In the genomic region with DNA sequence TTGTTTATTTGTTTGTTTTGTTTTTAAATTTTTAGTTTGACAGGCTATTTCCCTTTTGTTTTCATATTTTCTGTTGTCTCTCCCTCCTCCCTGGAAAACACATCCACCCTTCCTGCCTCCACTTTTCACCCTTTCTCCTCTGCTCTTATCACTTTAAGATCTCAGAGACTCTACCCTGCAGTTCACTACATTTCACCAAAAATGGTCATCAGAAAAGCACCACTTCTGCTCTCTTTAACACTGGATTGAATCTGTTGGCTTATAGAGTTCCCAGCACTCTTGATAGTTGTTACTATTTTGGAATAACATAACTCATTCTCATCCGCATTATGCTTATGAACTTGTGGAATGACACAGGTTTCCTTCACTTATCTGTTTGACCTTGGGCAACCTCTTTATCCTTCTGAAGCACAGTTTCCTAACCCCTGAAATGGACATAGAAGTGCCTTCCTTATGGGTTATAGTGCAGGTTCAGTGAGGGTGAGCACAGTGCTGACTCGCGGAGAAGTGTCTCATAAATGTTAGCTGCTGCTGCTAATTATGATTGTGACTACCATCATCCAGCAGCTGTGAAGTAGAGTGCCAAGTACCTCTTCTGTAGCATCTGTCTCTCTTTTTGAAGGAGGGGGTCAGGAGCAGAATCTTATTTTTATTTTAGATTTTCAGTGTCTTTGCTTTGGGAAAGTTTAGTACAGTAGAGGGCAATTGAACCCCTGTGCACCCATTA, we compare ENCODE assay signal across 20 cellular contexts. TPM values are rescaled to one million over a fixed set of nuclear protein-coding genes. Genes with fewer than 3 reads are reported as not detected.
DNase-seq lines count a peak whose midpoint lies in the region; ATAC-seq, FAIRE-seq and TF ChIP-seq lines count a peak whose summit lies in the region.
"Had no signal": no experiment of that assay in that cellular context is flagged by ENCODE, and none has a peak within 500 bp of the region (broad histone marks: within the 10 kb centered on the region; RNA-seq: fewer than 3 reads in every experiment).

No MANE protein-coding gene starts in this region.

- peak overlapping the region in 4 of 5 experiments; percentile 1 to 100 (median 64) for H3K27ac Mint-ChIP-seq in brain
- H3K27ac Mint-ChIP-seq: immature natural killer cell, memory B cell had no signal

- H2AK9ac ChIP-seq in IMR-90 (replicated peaks; ENCODE audit: low read depth, low read length, poor library complexity), result no peak overlapping the region

- no peaks in the 10 kb centered on the region for H3K36me3 ChIP-seq in ACC112 (ENCODE audit: insufficient read depth, low read length)
- no peaks in the 10 kb centered on the region; the same call in 1 of the 2 replicates for H3K36me3 ChIP-seq in IMR-90 (ENCODE audit: control insufficient read depth, insufficient read depth, low read length)
- H3K36me3 ChIP-seq in osteoblast (ENCODE audit: insufficient read depth, low read length), result no peaks in the 10 kb centered on the region
- H3K36me3 ChIP-seq in small intestine (ENCODE audit: control insufficient read depth in 2 of 2, insufficient read depth in 2 of 2, low read length in 2 of 2), result no peaks in the 10 kb centered on the region
- H3K36me3 ChIP-seq: stomach, WERI-Rb-1 had no signal

- H3K27me3 Mint-ChIP-seq in brain, result peaks cover 2% of the 10 kb centered on the region

- peak overlapping the region; percentile 13; the same call in 1 of the 2 replicates for H4K91ac ChIP-seq in IMR-90 (ENCODE audit: insufficient read depth, low read depth, low read length)

- no peak for TF ChIP-seq RAD21 in IMR-90 (IDR thresholded peaks at IDR 0.05; ENCODE audit: low read length)

- H3K4me3 Mint-ChIP-seq in brain, result peak overlapping the region in 1 of 5 experiments; percentile 21
- H3K4me3 Mint-ChIP-seq: immature natural killer cell, memory B cell had no signal

- BruUV-seq in IMR-90 (replicated peaks; lab: Mats Ljungman, UMichigan), result no TSS peak

- H2AK5ac ChIP-seq in IMR-90 (ENCODE audit: low read depth, low read length), result peak overlapping the region; percentile 59; the same call in 1 of the 2 replicates

- H3K4me1 ChIP-seq in ACC112 (ENCODE audit: control insufficient read depth, insufficient read depth, low read length, unreplicated experiment), result peaks cover 92% of the 10 kb centered on the region
- H3K4me1 ChIP-seq in IMR-90 (ENCODE audit: control insufficient read depth, insufficient read depth, low read length), result peaks cover 54% of the 10 kb centered on the region
- H3K4me1 ChIP-seq in osteoblast (ENCODE audit: insufficient read depth, low read length), result peaks cover 87% of the 10 kb centered on the region
- peaks cover 6 to 18% of the 10 kb centered on the region in 2 donors for H3K4me1 ChIP-seq in small intestine (ENCODE audit: control insufficient read depth in 2 of 2, insufficient read depth in 1 of 2, low read depth in 1 of 2, low read length in 1 of 2)

- H3K79me2 ChIP-seq in ACC112 (ENCODE audit: control insufficient read depth, insufficient read depth, low read length, unreplicated experiment) (peaks cover 85% of the 10 kb centered on the region), osteoblast (ENCODE audit: insufficient read depth, low read length) (peaks cover 86% of the 10 kb centered on the region)

- H2BK15ac ChIP-seq in IMR-90 (ENCODE audit: low read depth, low read length), result peak overlapping the region; percentile 28; the same call in 1 of the 3 replicates

- peak overlapping the region; percentile 37 for H3K4ac ChIP-seq in IMR-90 (ENCODE audit: low read depth, low read length)

- 0 out of 2 replicates have a peak overlapping the region, but pooled peaks have one; percentile 14 for H3K18ac ChIP-seq in IMR-90 (ENCODE audit: low read depth, low read length)

- CTCF ChIA-PET in IMR-90 (lab: Yijun Ruan, JAX), result interaction anchor here (0.7 kb wide), 1 partner anchor 189 kb away, joined by 5 read pairs; no protein-coding TSS in a partner anchor

- peak overlapping the region; percentile 32 for H2BK5ac ChIP-seq in IMR-90 (ENCODE audit: low read depth, low read length, poor library complexity, severe bottlenecking)

- H3K23ac ChIP-seq in IMR-90 (ENCODE audit: low read depth, low read length), result peak overlapping the region; percentile 6; the same call in 1 of the 2 replicates

- no peak overlapping the region; the same call in 1 of the 2 replicates for H3K4me2 ChIP-seq in IMR-90 (ENCODE audit: low read depth, low read length)
- peak overlapping the region; percentile 33 for H3K4me2 ChIP-seq in osteoblast (ENCODE audit: insufficient read depth, low read length)

- POLR2A ChIA-PET in IMR-90 (lab: Charles Lee; ENCODE audit: unreplicated experiment), result no interaction called here

- 0 out of 2 replicates have a peak overlapping the region, but pooled peaks have one; percentile 11 for H3K56ac ChIP-seq in IMR-90 (ENCODE audit: extremely low read depth, insufficient read depth, low read length)

- peak overlapping the region; percentile 66 for H2BK120ac ChIP-seq in IMR-90 (ENCODE audit: low read depth, low read length)

- ATAC-seq in IMR-90 (ENCODE audit: low read depth), result no peak
- ATAC-seq in GM19328 (IDR thresholded peaks at IDR 0.05; ENCODE audit: unreplicated experiment), result no peak
- ATAC-seq in GM21367 (IDR thresholded peaks at IDR 0.05; ENCODE audit: unreplicated experiment), result no peak
- no peak for ATAC-seq in HG02759 (IDR thresholded peaks at IDR 0.05; ENCODE audit: unreplicated experiment)

- peaks cover 90% of the 10 kb centered on the region for H4K20me1 ChIP-seq in IMR-90 (ENCODE audit: insufficient read depth, low read length)
- H4K20me1 ChIP-seq in osteoblast (ENCODE audit: insufficient read depth, low read length), result peaks cover 32% of the 10 kb centered on the region

- peak overlapping the region; percentile 2 for H3K14ac ChIP-seq in IMR-90 (replicated peaks; ENCODE audit: low read depth, low read length)

- peaks cover 4 to 84% of the 10 kb centered on the region in 2 experiments; a peak in 3 of 4 replicates for H3K79me1 ChIP-seq in IMR-90 (ENCODE audit: low read depth in 1 of 2, low read length in 2 of 2)

- no CpG with 5 or more reads among the region's 3 CpGs for WGBS in IMR-90 (ENCODE audit: extremely low coverage in 2 of 2, insufficient read length in 1 of 2), 2 experiments
- 67 to 84% (median 76%) methylated on average over 3 of the region's 3 CpGs for WGBS in small intestine, 3 donors

- H3K36me3 Mint-ChIP-seq in brain, result peaks cover 6% of the 10 kb centered on the region
- H3K36me3 Mint-ChIP-seq: immature natural killer cell, memory B cell had no signal

- peak overlapping the region in 1 of 2 experiments; percentile 33; a peak in 2 of 4 replicates for H4K8ac ChIP-seq in IMR-90 (ENCODE audit: low read depth in 2 of 2, low read length in 2 of 2)

- no peak for FAIRE-seq in small intestine (lab: Jason Lieb, UNC)
- FAIRE-seq: D721Med, RCC 7860 had no signal

- no peak overlapping the region for H3K9ac ChIP-seq in IMR-90 (ENCODE audit: low read depth, low read length)

- in situ Hi-C loops in IMR-90 (cut with MboI; ENCODE audit: low sequenced_read_pairs), result no loop called here

- H3K27me3 ChIP-seq in ACC112 (ENCODE audit: insufficient read depth, low read length) (no peaks in the 10 kb centered on the region), IMR-90 (ENCODE audit: control insufficient read depth, insufficient read depth, low read length) (no peaks in the 10 kb centered on the region), osteoblast (ENCODE audit: insufficient read depth, low read length) (no peaks in the 10 kb centered on the region), small intestine (ENCODE audit: control insufficient read depth in 2 of 2, insufficient read depth in 2 of 2, low read length in 2 of 2) (no peaks in the 10 kb centered on the region)
- H3K27me3 ChIP-seq: stomach had no signal

- intact Hi-C loops in IMR-90 (cut with micrococcal nuclease), result no loop called here

- H3K27ac ChIP-seq in ACC112 (ENCODE audit: low read depth, low read length) (no peak overlapping the region), IMR-90 (ENCODE audit: insufficient read depth, low read length) (no peak overlapping the region), osteoblast (ENCODE audit: low read depth, low read length) (peak overlapping the region; percentile 91), small intestine (ENCODE audit: low read depth in 1 of 2, low read length in 1 of 2) (no peak overlapping the region)
- H3K27ac ChIP-seq: stomach, WERI-Rb-1 had no signal

- no peak for DNase-seq in IMR-90
- no peak for DNase-seq in osteoblast (ENCODE audit: insufficient read length, low spot score, missing footprints)
- no peak for DNase-seq in small intestine
- DNase-seq: activated gamma-delta T cell, AML-193, cortex of kidney, immature natural killer cell, NCI-H2029, NCI-H526 treated with DMSO at 0.1 percent for 48 hours, occipital lobe, stomach, WERI-Rb-1 had no signal

- TF ChIP-seq CTCF in IMR-90 (conservative IDR thresholded peaks at IDR 0.05; ENCODE audit: low read depth, low read length) (no peak), brain (conservative IDR thresholded peaks at IDR 0.05) (no peak), osteoblast (IDR thresholded peaks at IDR 0.05; ENCODE audit: extremely low read depth, low read depth, low read length) (no peak)

- dilution Hi-C loops in IMR-90 (cut with HindIII; ENCODE audit: low sequenced_read_pairs, unreplicated experiment), result loop anchor here (25.0 kb wide), 1 partner anchor 198 kb away; no protein-coding TSS in a partner anchor

- H4K5ac ChIP-seq in IMR-90 (ENCODE audit: low read depth, low read length), result no peak overlapping the region

- H3K4me3 ChIP-seq in ACC112 (ENCODE audit: low read depth, low read length), result peak overlapping the region; percentile 14; the same call in 1 of the 2 replicates
- no peak overlapping the region for H3K4me3 ChIP-seq in IMR-90 (ENCODE audit: insufficient read depth, low read depth, low read length)
- no peak overlapping the region for H3K4me3 ChIP-seq in osteoblast (ENCODE audit: insufficient read depth, low read length)
- no peak overlapping the region for H3K4me3 ChIP-seq in small intestine (ENCODE audit: low read depth in 1 of 2, low read length in 2 of 2)
- H3K4me3 ChIP-seq: stomach had no signal

- no peak for TF ChIP-seq POLR2A in IMR-90 (IDR thresholded peaks at IDR 0.05; ENCODE audit: low read depth, low read length)

- H3K9me3 ChIP-seq in IMR-90 (ENCODE audit: control insufficient read depth, insufficient read depth, low read length) (no peaks in the 10 kb centered on the region), osteoblast (ENCODE audit: low read depth, low read length) (no peaks in the 10 kb centered on the region), small intestine (ENCODE audit: control insufficient read depth, low read depth) (no peaks in the 10 kb centered on the region)
- H3K9me3 ChIP-seq: stomach had no signal

- H3K4me1 Mint-ChIP-seq in brain, result peaks cover 100% of the 10 kb centered on the region
- H3K4me1 Mint-ChIP-seq: immature natural killer cell, memory B cell had no signal

- H3K9me3 Mint-ChIP-seq in brain, result no peaks in the 10 kb centered on the region
- H3K9me3 Mint-ChIP-seq: memory B cell had no signal

- peak overlapping the region; percentile 35; the same call in 1 of the 2 replicates for H2BK20ac ChIP-seq in IMR-90 (ENCODE audit: low read depth, low read length)

- peaks cover 51% of the 10 kb centered on the region for H3K9me1 ChIP-seq in IMR-90 (ENCODE audit: insufficient read depth, low read length)

- H2AFZ ChIP-seq in ACC112 (ENCODE audit: low read length, unreplicated experiment) (no peak overlapping the region), IMR-90 (replicated peaks; ENCODE audit: low read length, poor library complexity) (no peak overlapping the region), osteoblast (ENCODE audit: low read length) (no peak overlapping the region)

RNA-seq across cellular contexts. Expression of gene TEAD1, which starts 15.0 kb away (rescaled TPM):
- 69.2 and 95.5 TPM in 2 replicates for total RNA-seq in IMR-90 (2012; rRNA removed)
- 45.4 and 51.8 TPM in 2 replicates for polyA plus RNA-seq in IMR-90 (2012; rRNA removed)
- polyA plus RNA-seq in IMR-90 (2012; cell fraction: cytosol; rRNA removed), result 15.4 and 16.1 TPM in 2 replicates
- 38.7 and 130 TPM in 2 replicates for polyA plus RNA-seq in IMR-90 (2012; cell fraction: nucleus; rRNA removed; ENCODE audit: low replicate concordance)
- polyA plus RNA-seq in brain (ENCODE audit: insufficient read depth, low read depth, low replicate concordance), result 32.4 TPM
- 166 and 176 TPM in 2 replicates for total RNA-seq in osteoblast
- polyA plus RNA-seq in small intestine, result 10 to 100 TPM in 1 of 3 donors, 1 to 10 TPM in 2; 3.2 to 10.9 (median 4.2) TPM
- polyA plus RNA-seq: immature natural killer cell had no signal
